Comparison of ENCODE assay signal across 18 cellular contexts in genomic region chr5:122933926-122934325, GRCh38.
DNase-seq lines count a peak whose midpoint lies in the region; ATAC-seq, FAIRE-seq and TF ChIP-seq lines count a peak whose summit lies in the region.
"Had no signal": no experiment of that assay in that cellular context is flagged by ENCODE, and none has a peak within 500 bp of the region (broad histone marks: within the 10 kb centered on the region; RNA-seq: fewer than 3 reads in every experiment).

No MANE protein-coding gene starts in this region.

- H2BK12ac ChIP-seq in H9 (ENCODE audit: insufficient read length, low read depth, low read length), result no peak overlapping the region

- H2AFZ ChIP-seq in H9 (ENCODE audit: low read length), result no peak overlapping the region
- H2AFZ ChIP-seq in HepG2 (ENCODE audit: low read length), result no peak overlapping the region
- H2AFZ ChIP-seq in smooth muscle cell (ENCODE audit: low read depth), result no peak overlapping the region

- WGBS in H9 (ENCODE audit: extremely low coverage, insufficient read length, low lambda C conversion rate), result no CpG with 5 or more reads among the region's 8 CpGs
- 84% methylated on average over 8 of the region's 8 CpGs for WGBS in HepG2 (ENCODE audit: low lambda C conversion rate)
- WGBS in smooth muscle cell (ENCODE audit: low lambda C conversion rate), result 77% methylated on average over 8 of the region's 8 CpGs

- no peak overlapping the region for H2BK5ac ChIP-seq in H9 (ENCODE audit: insufficient read length, low read length)

- no peak for FAIRE-seq in HepG2 (lab: Jason Lieb, UNC)
- FAIRE-seq: A204.1, D721Med, GM12892 had no signal

- no peak overlapping the region for H2BK120ac ChIP-seq in H9 (ENCODE audit: low read depth, low read length, poor library complexity, severe bottlenecking)

- no peak overlapping the region for H3K18ac ChIP-seq in H9 (ENCODE audit: insufficient read length, low read depth, low read length)

- H2BK15ac ChIP-seq in H9 (ENCODE audit: low read depth, low read length), result no peak overlapping the region

- no peak overlapping the region for H3K4me3 Mint-ChIP-seq in H9
- H3K4me3 Mint-ChIP-seq in WTC11, result no peak overlapping the region
- H3K4me3 Mint-ChIP-seq: CD8-positive, alpha-beta T cell had no signal

- H3K27me3 Mint-ChIP-seq in H9 (ENCODE audit: low read depth) (no peaks in the 10 kb centered on the region), WTC11 (ENCODE audit: low read depth) (no peaks in the 10 kb centered on the region)

- H3K23me2 ChIP-seq in H9 (ENCODE audit: insufficient read length, low read depth, low read length, poor library complexity, severe bottlenecking), result no peaks in the 10 kb centered on the region

- H3K9ac ChIP-seq in H9 (ENCODE audit: extremely low read depth, insufficient read length, low read length) (no peak overlapping the region), HepG2 (ENCODE audit: insufficient read depth, low read depth, low read length) (no peak overlapping the region), smooth muscle cell (ENCODE audit: low read depth) (no peak overlapping the region)
- H3K9ac ChIP-seq: BLaER1 had no signal

- H3K4ac ChIP-seq in H9 (ENCODE audit: low read depth, low read length), result no peak overlapping the region

- no peak overlapping the region for H3K4me3 ChIP-seq in HepG2 (replicated peaks in 1 of 3; ENCODE audit: insufficient read depth in 1 of 3, low read depth in 2 of 3, low read length in 3 of 3)
- H3K4me3 ChIP-seq in smooth muscle cell, result no peak overlapping the region
- H3K4me3 ChIP-seq: BLaER1 had no signal

- H3F3A ChIP-seq in smooth muscle cell (ENCODE audit: low read depth), result no peaks in the 10 kb centered on the region

- H3K27ac ChIP-seq in H9 (ENCODE audit: insufficient read length, low read depth, low read length) (no peak overlapping the region), HepG2 (ENCODE audit: extremely low read length, insufficient read depth, low read length) (no peak overlapping the region), smooth muscle cell (ENCODE audit: low read depth) (no peak overlapping the region)
- H3K27ac ChIP-seq: BLaER1 had no signal

- H4K5ac ChIP-seq in H9 (ENCODE audit: insufficient read length, low read depth, low read length), result no peak overlapping the region

- in situ Hi-C loops in Caki2 (cut with HindIII; ENCODE audit: low pct_unique_long_range_greater_than_20kb, low sequenced_read_pairs) (no loop called here), HepG2 (cut with HindIII; ENCODE audit: extremely low pct_ligation_motif_present, low pct_unique_long_range_greater_than_20kb) (no loop called here)

- H2AK5ac ChIP-seq in H9 (ENCODE audit: insufficient read length, low read length), result no peak overlapping the region

- TF ChIP-seq POLR2A in HepG2 (IDR thresholded peaks at IDR 0.05; ENCODE audit: insufficient read depth in 1 of 2, low read depth in 2 of 2, low read length in 2 of 2), result no peak

- H3K9me3 Mint-ChIP-seq in H9 (no peaks in the 10 kb centered on the region), WTC11 (no peaks in the 10 kb centered on the region)
- H3K9me3 Mint-ChIP-seq: CD8-positive, alpha-beta T cell had no signal

- POLR2A ChIA-PET in WTC11 (lab: Charles Lee) (no interaction called here), HepG2 (lab: Yijun Ruan, JAX) (no interaction called here)

- no peak overlapping the region for H3K14ac ChIP-seq in H9 (ENCODE audit: insufficient read depth, low read length)

- no TSS peak for BruUV-seq in HepG2 (replicated peaks; lab: Mats Ljungman, UMichigan)

- peaks cover 24 to 40% of the 10 kb centered on the region in 2 experiments for H3K4me1 Mint-ChIP-seq in H9
- peaks cover 48% of the 10 kb centered on the region for H3K4me1 Mint-ChIP-seq in WTC11

- DNase-seq in Caki2 (ENCODE audit: low read depth) (peak; percentile 51), H9 (no peak), WTC11 (ENCODE audit: low spot score) (no peak), HepG2 (ENCODE audit: low spot score) (peak; percentile 13), DMS153 (lab: John Stamatoyannopoulos, UW) (no peak), smooth muscle cell (lab: John Stamatoyannopoulos, UW; ENCODE audit: unreplicated experiment) (no peak)
- DNase-seq in stimulated activated CD4-positive, alpha-beta T cell treated with anti-CD3 and anti-CD28 coated beads, Interleukin-2, amount 100 ng/mL, for 24 hours, result no peak
- DNase-seq: CD8-positive, alpha-beta T cell; MM.1S; NCI-H1092 treated with DMSO at 0.1 percent for 48 hours; NCI-H226; NCI-H524 treated with DMSO at 0.1 percent for 48 hours; SHP77 treated with DMSO at 0.1 percent for 48 hours had no signal

- no peak for TF ChIP-seq CTCF in H9 (conservative IDR thresholded peaks at IDR 0.05)
- no peak for TF ChIP-seq CTCF in WTC11 (IDR thresholded peaks at IDR 0.05)
- no peak for TF ChIP-seq CTCF in HepG2 (CRISPR knock-in tag; IDR thresholded peaks at IDR 0.05)
- no peak for TF ChIP-seq CTCF in smooth muscle cell (IDR thresholded peaks at IDR 0.05; ENCODE audit: borderline replicate concordance, insufficient read depth, poor library complexity, severe bottlenecking)

- H3T11ph ChIP-seq in H9 (ENCODE audit: low read length), result no peak overlapping the region

- H3K27me3 ChIP-seq in H9 (ENCODE audit: insufficient read depth, low read length) (no peaks in the 10 kb centered on the region), HepG2 (ENCODE audit: control insufficient read depth in 1 of 2, insufficient read depth in 2 of 2, low read length in 2 of 2) (no peaks in the 10 kb centered on the region), smooth muscle cell (ENCODE audit: low read depth) (no peaks in the 10 kb centered on the region)
- H3K27me3 ChIP-seq: BLaER1 had no signal

- H4K91ac ChIP-seq in H9 (ENCODE audit: insufficient read length, low read depth, low read length), result no peak overlapping the region

- TF ChIP-seq RAD21 in HepG2 (CRISPR knock-in tag; IDR thresholded peaks at IDR 0.05), result no peak

- H3K4me1 ChIP-seq in H9 (ENCODE audit: insufficient read depth, low read length), result no peaks in the 10 kb centered on the region
- H3K4me1 ChIP-seq in HepG2 (ENCODE audit: insufficient read depth, low read length), result peaks cover 8% of the 10 kb centered on the region
- H3K4me1 ChIP-seq in smooth muscle cell (ENCODE audit: low read depth), result no peaks in the 10 kb centered on the region
- H3K4me1 ChIP-seq: BLaER1 had no signal

- H3K9me3 ChIP-seq in H9 (ENCODE audit: control insufficient read depth, low read depth, low read length), result no peaks in the 10 kb centered on the region
- H3K9me3 ChIP-seq in HepG2 (ENCODE audit: low read length), result no peaks in the 10 kb centered on the region
- H3K9me3 ChIP-seq in smooth muscle cell (replicated peaks; ENCODE audit: low read depth), result no peaks in the 10 kb centered on the region
- H3K9me3 ChIP-seq: BLaER1 had no signal

- H3K27ac Mint-ChIP-seq in H9 (peak overlapping the region; percentile 31 to 68 (median 41); a peak in 4 of 7 replicates), WTC11 (peak overlapping the region; percentile 80)
- H3K27ac Mint-ChIP-seq: CD8-positive, alpha-beta T cell had no signal

- CTCF ChIA-PET in WTC11 (lab: Charles Lee) (no interaction called here), HepG2 (lab: Yijun Ruan, JAX; ENCODE audit: low intra/inter-chr PET ratio, low total read pairs) (no interaction called here)

- no peak overlapping the region for H3K23ac ChIP-seq in H9 (ENCODE audit: insufficient read length, low read depth, low read length)

- H3K79me1 ChIP-seq in H9 (ENCODE audit: insufficient read depth, low read depth, low read length, poor library complexity, severe bottlenecking), result no peaks in the 10 kb centered on the region

- no peak overlapping the region for H2BK20ac ChIP-seq in H9 (ENCODE audit: low read depth, low read length, poor library complexity, severe bottlenecking)

- H3K36me3 Mint-ChIP-seq in H9 (ENCODE audit: insufficient read depth in 1 of 3, low read depth in 3 of 3), result no peaks in the 10 kb centered on the region
- no peaks in the 10 kb centered on the region for H3K36me3 Mint-ChIP-seq in WTC11
- H3K36me3 Mint-ChIP-seq: CD8-positive, alpha-beta T cell had no signal

- H3K4me2 ChIP-seq in H9 (ENCODE audit: insufficient read depth, insufficient read length, low read length) (no peak overlapping the region), HepG2 (ENCODE audit: low read depth, low read length) (no peak overlapping the region), smooth muscle cell (no peak overlapping the region)
- H3K4me2 ChIP-seq: BLaER1 had no signal

- H3K56ac ChIP-seq in H9 (ENCODE audit: insufficient read length, low read depth, low read length), result no peak overlapping the region

- H3K79me2 ChIP-seq in H9 (ENCODE audit: insufficient read depth, low read length), result no peaks in the 10 kb centered on the region
- H3K79me2 ChIP-seq in HepG2 (ENCODE audit: insufficient read depth, low read length), result no peaks in the 10 kb centered on the region
- peaks cover 24% of the 10 kb centered on the region for H3K79me2 ChIP-seq in smooth muscle cell (ENCODE audit: low read depth)

- H3K36me3 ChIP-seq in HepG2 (replicated peaks in 1 of 2; ENCODE audit: control insufficient read depth in 1 of 2, insufficient read depth in 2 of 2, low read length in 2 of 2), result 0 out of 5 replicates have a peak, but pooled peaks cover 0 to 2% of the 10 kb centered on the region in 2 experiments
- peaks cover 10% of the 10 kb centered on the region for H3K36me3 ChIP-seq in smooth muscle cell (ENCODE audit: low read depth)
- H3K36me3 ChIP-seq: BLaER1 had no signal

- no peak for ATAC-seq in WTC11
- peak; percentile 65 for ATAC-seq in HepG2
- no peak for ATAC-seq in GM21825 (IDR thresholded peaks at IDR 0.05; ENCODE audit: unreplicated experiment)
- ATAC-seq: CD8-positive, alpha-beta T cell had no signal

- no peak overlapping the region for H4K8ac ChIP-seq in H9 (replicated peaks; ENCODE audit: insufficient read length, low read depth, low read length)

- TF ChIP-seq EP300 in HepG2 (IDR thresholded peaks at IDR 0.05; ENCODE audit: low read depth in 2 of 2, low read length in 2 of 2) (no peak), HepG2 (CRISPR knock-in tag; IDR thresholded peaks at IDR 0.05; ENCODE audit: borderline replicate concordance) (no peak)

- H4K20me1 ChIP-seq in H9 (ENCODE audit: control insufficient read depth, insufficient read depth, insufficient read length) (no peaks in the 10 kb centered on the region), HepG2 (ENCODE audit: insufficient read depth, low read length) (no peaks in the 10 kb centered on the region), smooth muscle cell (ENCODE audit: low read depth) (peaks cover 17% of the 10 kb centered on the region)
- H4K20me1 ChIP-seq: BLaER1 had no signal

- intact Hi-C loops in HepG2 (cut with micrococcal nuclease; ENCODE audit: unreplicated experiment), result no loop called here

TF ChIP-seq in HepG2, 621 proteins besides CTCF, POLR2A, EP300 and RAD21 (continues in another document):
- no peak for TF ChIP-seq ZNF101 (CRISPR knock-in tag; IDR thresholded peaks at IDR 0.05; ENCODE audit: borderline replicate concordance, low read depth)

Comparison
In these comparisons a context has a peak if more than half of its experiments do, and no peak if none do; other contexts are left out.
1. DNase-seq: peak in Caki2 (single experiment) and HepG2 (single experiment); none in H9 (single experiment), WTC11 (single experiment), DMS153 (single experiment), smooth muscle cell (single experiment) and stimulated activated CD4-positive, alpha-beta T cell treated with anti-CD3 and anti-CD28 coated beads, Interleukin-2, amount 100 ng/mL, for 24 hours (0 of 2).